Comparison of ENCODE assay signal across 1 cellular context in genomic region chr3:138688871-138689299, GRCh38.
TF ChIP-seq lines count a peak whose summit lies in the region.

No MANE protein-coding gene starts in this region.

TF ChIP-seq in HepG2, 621 proteins besides CTCF, POLR2A, EP300 and RAD21 (continued from another document and continues in another):
- no peak for TF ChIP-seq LRRFIP1 (CRISPR knock-in tag; conservative IDR thresholded peaks at IDR 0.05)
- TF ChIP-seq SMC3 (IDR thresholded peaks at IDR 0.05; ENCODE audit: low read length): no peak
- TF ChIP-seq CHD4 (IDR thresholded peaks at IDR 0.05; ENCODE audit: borderline replicate concordance, low read length): no peak
- peak; percentile 40; the same call in 1 of the 2 replicates for TF ChIP-seq ETV5 (CRISPR knock-in tag; IDR thresholded peaks at IDR 0.05; ENCODE audit: borderline replicate concordance)
- no peak for TF ChIP-seq GMEB2 (CRISPR knock-in tag; IDR thresholded peaks at IDR 0.05; ENCODE audit: low read depth)
- no peak for TF ChIP-seq KLF6 (CRISPR knock-in tag; IDR thresholded peaks at IDR 0.05)
- peak; percentile 57 for TF ChIP-seq PAXIP1 (CRISPR knock-in tag; conservative IDR thresholded peaks at IDR 0.05)
- no peak for TF ChIP-seq ZNF501 (CRISPR knock-in tag; IDR thresholded peaks at IDR 0.05)
- TF ChIP-seq AKAP8 (CRISPR knock-in tag; IDR thresholded peaks at IDR 0.05): no peak
- no peak for TF ChIP-seq ZNF749 (CRISPR knock-in tag; IDR thresholded peaks at IDR 0.05; ENCODE audit: borderline replicate concordance)
- TF ChIP-seq XBP1 (CRISPR knock-in tag; IDR thresholded peaks at IDR 0.05): no peak
- no peak for TF ChIP-seq ZNF550 (CRISPR knock-in tag; IDR thresholded peaks at IDR 0.05; ENCODE audit: borderline replicate concordance)
- no peak for TF ChIP-seq ZNF577 (CRISPR knock-in tag; IDR thresholded peaks at IDR 0.05; ENCODE audit: borderline replicate concordance, low read depth)
- peak; percentile 51; the same call in 1 of the 2 replicates for TF ChIP-seq RXRB (CRISPR knock-in tag; IDR thresholded peaks at IDR 0.05; ENCODE audit: borderline replicate concordance)
- no peak for TF ChIP-seq ADNP (CRISPR knock-in tag; IDR thresholded peaks at IDR 0.05)
- peak; percentile 67 for TF ChIP-seq ARID5B (CRISPR knock-in tag; IDR thresholded peaks at IDR 0.05)
- no peak for TF ChIP-seq MAFK (conservative IDR thresholded peaks at IDR 0.05 in 1 of 2, IDR thresholded peaks at IDR 0.05 in 1 of 2; ENCODE audit: low read length in 2 of 2)
- TF ChIP-seq ZNF720 (CRISPR knock-in tag; IDR thresholded peaks at IDR 0.05): no peak
- no peak for TF ChIP-seq ZNF280D (CRISPR knock-in tag; IDR thresholded peaks at IDR 0.05)
- peak; percentile 54 for TF ChIP-seq FOXA3 (CRISPR knock-in tag; IDR thresholded peaks at IDR 0.05)
- TF ChIP-seq SKI (IDR thresholded peaks at IDR 0.05; ENCODE audit: partially characterized antibody): no peak
- TF ChIP-seq NR2F2 (IDR thresholded peaks at IDR 0.05; ENCODE audit: borderline replicate concordance, low read depth): peak; percentile 83
- TF ChIP-seq ZNF609 (CRISPR knock-in tag; IDR thresholded peaks at IDR 0.05; ENCODE audit: borderline replicate concordance): peak; percentile 88
- peak; percentile 41; the same call in 1 of the 2 replicates for TF ChIP-seq PHF21A (CRISPR knock-in tag; IDR thresholded peaks at IDR 0.05)
- no peak for TF ChIP-seq CEBPB (IDR thresholded peaks at IDR 0.05; ENCODE audit: borderline replicate concordance, low read depth, low read length)
- peak; percentile 71; the same call in 1 of the 2 replicates for TF ChIP-seq PPARG (CRISPR knock-in tag; conservative IDR thresholded peaks at IDR 0.05)
- peak; percentile 80 for TF ChIP-seq TEAD3 (CRISPR knock-in tag; optimal IDR thresholded peaks at IDR 0.05; ENCODE audit: borderline replicate concordance)
- TF ChIP-seq HNF1A (IDR thresholded peaks at IDR 0.05; ENCODE audit: low read depth): 0 out of 2 replicates have a peak, but pooled peaks have one; percentile 32
- no peak for TF ChIP-seq HNF1A (CRISPR knock-in tag; IDR thresholded peaks at IDR 0.05; ENCODE audit: borderline replicate concordance)
- TF ChIP-seq SOX6 (IDR thresholded peaks at IDR 0.05): no peak
- peak; percentile 55; the same call in 1 of the 2 replicates for TF ChIP-seq SOX6 (CRISPR knock-in tag; IDR thresholded peaks at IDR 0.05)
- TF ChIP-seq MATR3 (CRISPR knock-in tag; IDR thresholded peaks at IDR 0.05): no peak
- TF ChIP-seq HHEX (CRISPR knock-in tag; IDR thresholded peaks at IDR 0.05): peak; percentile 64; the same call in 1 of the 2 replicates
- no peak for TF ChIP-seq RFX5 (IDR thresholded peaks at IDR 0.05; ENCODE audit: low read depth, low read length)
